Comparison of ENCODE assay signal across 16 cellular contexts in the genomic region with DNA sequence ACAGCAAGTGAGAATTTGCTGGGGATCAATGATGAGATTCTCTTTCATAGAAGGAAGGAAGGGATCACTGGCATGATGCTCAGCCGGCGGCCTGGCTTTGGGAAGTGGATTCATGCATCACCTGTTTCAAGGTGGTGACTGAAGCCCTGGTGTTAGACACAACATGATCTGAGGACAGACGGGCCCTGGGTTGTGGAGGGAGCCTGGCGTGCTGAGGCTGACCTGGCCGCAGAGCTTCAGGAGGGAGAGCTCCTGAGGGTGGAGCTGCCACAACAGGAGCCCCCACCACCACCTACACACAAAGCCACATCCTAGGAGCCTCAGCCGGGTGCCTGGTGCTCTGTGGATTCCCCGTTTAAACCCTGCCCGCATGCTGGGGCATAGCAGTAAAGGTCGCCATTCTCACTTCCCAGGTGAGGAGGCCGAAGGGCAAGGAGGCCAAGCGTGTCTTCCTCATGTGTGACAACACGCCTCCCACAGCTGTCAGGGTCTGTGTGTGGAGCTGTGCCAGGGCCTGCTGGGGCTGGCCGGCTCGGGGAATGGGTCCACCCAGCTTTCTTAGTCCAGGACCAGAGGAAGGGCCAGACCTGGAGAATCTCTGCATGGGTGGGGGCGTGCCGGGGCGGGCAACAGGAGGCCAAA.
DNase-seq lines count a peak whose midpoint lies in the region; ATAC-seq and TF ChIP-seq lines count a peak whose summit lies in the region.
"Had no signal": no experiment of that assay in that cellular context is flagged by ENCODE, and none has a peak within 500 bp of the region (broad histone marks: within the 10 kb centered on the region; RNA-seq: fewer than 3 reads in every experiment).

No MANE protein-coding gene starts in this region.

- H3K27me3 Mint-ChIP-seq in CD14-positive monocyte (ENCODE audit: low read depth in 3 of 3), result peaks cover 0 to 6% (median 1%) of the 10 kb centered on the region in 3 donors
- H3K27me3 Mint-ChIP-seq: CD8-positive, alpha-beta memory T cell had no signal

- no peak overlapping the region for H2AFZ ChIP-seq in neuronal stem cell (ENCODE audit: low read length)

- no peaks in the 10 kb centered on the region for H3K36me3 Mint-ChIP-seq in CD14-positive monocyte

- H3K4me2 ChIP-seq in neuronal stem cell (ENCODE audit: insufficient read depth, low read length, poor library complexity, severe bottlenecking), result no peak overlapping the region
- H3K4me2 ChIP-seq: KMS-11 had no signal

- H2BK5ac ChIP-seq in neuronal stem cell (ENCODE audit: low read length), result peak overlapping the region; percentile 66

- DNase-seq in CD14-positive monocyte (ENCODE audit: low spot score) (peak; percentile 36), esophagus muscularis mucosa (ENCODE audit: extremely low spot score) (peak; percentile 83), neuronal stem cell (ENCODE audit: low spot score) (no peak), stomach (peak; percentile 15), midbrain (lab: John Stamatoyannopoulos, UW) (no peak)
- DNase-seq: BE2C; CD8-positive, alpha-beta memory T cell; DMS 273 treated with DMSO at 0.1 percent for 48 hours; MM.1S; NCI-H1105; NCI-H187; NCI-H446; NCI-H82 had no signal

- ATAC-seq in GM21447 (IDR thresholded peaks at IDR 0.05; ENCODE audit: unreplicated experiment) (no peak), HG03039 (IDR thresholded peaks at IDR 0.05; ENCODE audit: unreplicated experiment) (no peak)

- H3K4me3 ChIP-seq in esophagus muscularis mucosa, result no peak overlapping the region
- no peak overlapping the region for H3K4me3 ChIP-seq in neuronal stem cell (ENCODE audit: low read length in 2 of 2)
- no peak overlapping the region for H3K4me3 ChIP-seq in stomach

- TF ChIP-seq POLR2A in esophagus muscularis mucosa (IDR thresholded peaks at IDR 0.05; ENCODE audit: low read depth), result no peak
- no peak for TF ChIP-seq POLR2A in stomach (IDR thresholded peaks at IDR 0.05)

- no peak overlapping the region for H3K27ac Mint-ChIP-seq in CD14-positive monocyte

- H4K91ac ChIP-seq in neuronal stem cell (ENCODE audit: low read depth, low read length, poor library complexity), result no peak overlapping the region

- no peak overlapping the region for H3K9ac ChIP-seq in neuronal stem cell (ENCODE audit: low read depth, low read length, poor library complexity)
- H3K9ac ChIP-seq: KMS-11 had no signal

- peak overlapping the region; percentile 71 for H3K18ac ChIP-seq in neuronal stem cell (ENCODE audit: low read length)

- H2BK12ac ChIP-seq in neuronal stem cell (ENCODE audit: low read length), result no peak overlapping the region

- intact Hi-C loops in CD14-positive monocyte (cut with micrococcal nuclease), result no loop called here
- intact Hi-C loops in esophagus muscularis mucosa (cut with DNase I), result no loop called here
- intact Hi-C loops in stomach (cut with DNase I; ENCODE audit: low total_unique reads), result no loop called here

- H4K8ac ChIP-seq in neuronal stem cell (ENCODE audit: low read depth, low read length), result peak overlapping the region; percentile 3

- no peaks in the 10 kb centered on the region for H3K27me3 ChIP-seq in esophagus muscularis mucosa
- H3K27me3 ChIP-seq in neuronal stem cell (ENCODE audit: control insufficient read depth in 3 of 3, insufficient read depth in 3 of 3, low read depth in 1 of 3, low read length in 3 of 3), result no peaks in the 10 kb centered on the region
- H3K27me3 ChIP-seq in stomach, result no peaks in the 10 kb centered on the region
- H3K27me3 ChIP-seq: BE2C had no signal

- TF ChIP-seq CTCF in CD14-positive monocyte (IDR thresholded peaks at IDR 0.05) (no peak), esophagus muscularis mucosa (IDR thresholded peaks at IDR 0.05) (no peak), stomach (IDR thresholded peaks at IDR 0.05) (no peak)

- peaks cover 6% of the 10 kb centered on the region for H3K4me1 Mint-ChIP-seq in CD14-positive monocyte

- H3K4ac ChIP-seq in neuronal stem cell (ENCODE audit: low read length), result no peak overlapping the region

- 92% methylated on average over 11 of the region's 17 CpGs for WGBS in esophagus muscularis mucosa
- no CpG with 5 or more reads among the region's 17 CpGs for WGBS in neuronal stem cell (ENCODE audit: extremely low coverage in 2 of 2, insufficient read length in 2 of 2, insufficient replicate concordance in 1 of 2), 2 donors
- 83 to 94% (median 90%) methylated on average over 8 to 17 of the region's 17 CpGs for WGBS in stomach, 5 donors

- H3K9me3 ChIP-seq in esophagus muscularis mucosa (peaks cover 0 to 17% (median 12%) of the 10 kb centered on the region in 4 donors), neuronal stem cell (replicated peaks in 1 of 2; ENCODE audit: control insufficient read depth in 2 of 2, insufficient read depth in 1 of 2, low read depth in 1 of 2, low read length in 2 of 2) (peaks cover 6 to 7% of the 10 kb centered on the region in 2 donors), stomach (peaks cover 2 to 21% (median 14%) of the 10 kb centered on the region in 4 donors)
- H3K9me3 ChIP-seq: BE2C had no signal

- H3K4me3 Mint-ChIP-seq in CD14-positive monocyte, result no peak overlapping the region
- H3K4me3 Mint-ChIP-seq: CD8-positive, alpha-beta memory T cell had no signal

- H3K23ac ChIP-seq in neuronal stem cell (ENCODE audit: low read depth, low read length, poor library complexity), result no peak overlapping the region

- TF ChIP-seq EP300 in esophagus muscularis mucosa (IDR thresholded peaks at IDR 0.05), result no peak
- TF ChIP-seq EP300 in stomach (IDR thresholded peaks at IDR 0.05), result no peak

- no peak overlapping the region for H2AK5ac ChIP-seq in neuronal stem cell (ENCODE audit: low read depth, low read length)

- no peak overlapping the region for H2BK15ac ChIP-seq in neuronal stem cell (ENCODE audit: low read length)

- no peak overlapping the region for H2BK120ac ChIP-seq in neuronal stem cell (ENCODE audit: low read depth, low read length)

- H3K27ac ChIP-seq in esophagus muscularis mucosa (replicated peaks in 1 of 4), result no peak overlapping the region
- H3K27ac ChIP-seq in neuronal stem cell (replicated peaks; ENCODE audit: low read length), result no peak overlapping the region
- no peak overlapping the region for H3K27ac ChIP-seq in stomach
- H3K27ac ChIP-seq: KMS-11 had no signal

- no peaks in the 10 kb centered on the region for H3K79me1 ChIP-seq in neuronal stem cell (ENCODE audit: low read depth, low read length)

- peak overlapping the region; percentile 38 for H3K14ac ChIP-seq in neuronal stem cell (ENCODE audit: low read length)

- peaks cover 26 to 46% (median 37%) of the 10 kb centered on the region in 7 donors for H3K9me3 Mint-ChIP-seq in CD14-positive monocyte

- H3K36me3 ChIP-seq in esophagus muscularis mucosa (no peaks in the 10 kb centered on the region), neuronal stem cell (replicated peaks in 1 of 2; ENCODE audit: control insufficient read depth in 2 of 2, insufficient read depth in 2 of 2, low read length in 2 of 2) (no peaks in the 10 kb centered on the region), stomach (no peaks in the 10 kb centered on the region)
- H3K36me3 ChIP-seq: BE2C had no signal

- H3K4me1 ChIP-seq in esophagus muscularis mucosa (peaks cover 4 to 10% (median 6%) of the 10 kb centered on the region in 4 donors), neuronal stem cell (ENCODE audit: control insufficient read depth in 2 of 2, insufficient read depth in 1 of 2, low read depth in 1 of 2, low read length in 2 of 2) (no peaks in the 10 kb centered on the region), stomach (peaks cover 0 to 11% (median 6%) of the 10 kb centered on the region in 4 donors)
- H3K4me1 ChIP-seq: BE2C had no signal

Comparison
In these comparisons a context has a peak if more than half of its experiments do, and no peak if none do; other contexts are left out.
1. DNase-seq: peak in CD14-positive monocyte (single experiment), esophagus muscularis mucosa (single experiment) and stomach (single experiment); none in neuronal stem cell (single experiment) and midbrain (single experiment).